28 cellular contexts compared by ENCODE assay signal in genomic region chr3:47280519-47280918, GRCh38. TPM values are rescaled to one million over a fixed set of nuclear protein-coding genes. Genes with fewer than 3 reads are reported as not detected.
DNase-seq lines count a peak whose midpoint lies in the region; ATAC-seq and TF ChIP-seq lines count a peak whose summit lies in the region.
"Had no signal": no experiment of that assay in that cellular context is flagged by ENCODE, and none has a peak within 500 bp of the region (broad histone marks: within the 10 kb centered on the region; RNA-seq: fewer than 3 reads in every experiment).

No MANE protein-coding gene starts in this region.

- POLR2A ChIA-PET in naive thymus-derived CD8-positive, alpha-beta T cell (lab: Charles Lee) = no interaction called here

- peak overlapping the region; percentile 99 for H3K27ac Mint-ChIP-seq in T-helper 17 cell
- H3K27ac Mint-ChIP-seq in naive thymus-derived CD8-positive, alpha-beta T cell = peak overlapping the region in 8 of 10 donors; percentile 25 to 100 (median 84)
- H3K27ac Mint-ChIP-seq in endodermal cell = no peak overlapping the region
- no peak overlapping the region for H3K27ac Mint-ChIP-seq in progenitor cell of endocrine pancreas
- H3K27ac Mint-ChIP-seq: activated naive CD4-positive, alpha-beta T cell treated with anti-CD3 and anti-CD28 coated beads, Interleukin-2, amount 10 ng/mL, durations not matched to agents 7 days and 5 days; activated T-helper 1 cell treated with anti-CD3 and anti-CD28 coated beads, Interleukin-12 subunit alpha, Interleukin-12 subunit beta, Interleukin-2, Interleukin-4 antibody, amounts not matched to agents 30 ng/mL and 10 ng/mL and 1 ng/mL, durations not matched to agents 14 hours and 24 hours and 36 hours had no signal

- H3K4me3 Mint-ChIP-seq in T-helper 17 cell (no peak overlapping the region), endodermal cell (no peak overlapping the region), progenitor cell of endocrine pancreas (ENCODE audit: low read depth) (no peak overlapping the region)
- H3K4me3 Mint-ChIP-seq in naive thymus-derived CD8-positive, alpha-beta T cell = peak overlapping the region in 3 of 10 donors; percentile 11 to 63 (median 18)
- H3K4me3 Mint-ChIP-seq: activated naive CD4-positive, alpha-beta T cell treated with anti-CD3 and anti-CD28 coated beads, Interleukin-2, amount 10 ng/mL, durations not matched to agents 7 days and 5 days had no signal

- H4K20me1 ChIP-seq in BLaER1 treated with 17β-estradiol and CSF1 and Interleukin-3, amounts not matched to agents 10 nM and 100 nM = peaks cover 0 to 41% (median 0%) of the 10 kb centered on the region in 11 experiments; a peak in 8 of 22 replicates

- TF ChIP-seq CTCF in GM13976 (IDR thresholded peaks at IDR 0.05; ENCODE audit: borderline replicate concordance, control extremely low read depth, extremely low read depth, insufficient read depth, missing control alignments) (no peak), endodermal cell (conservative IDR thresholded peaks at IDR 0.05) (no peak), progenitor cell of endocrine pancreas (IDR thresholded peaks at IDR 0.05; ENCODE audit: unreplicated experiment) (no peak)

- peaks cover 3% of the 10 kb centered on the region for H3K36me3 Mint-ChIP-seq in T-helper 17 cell (ENCODE audit: low read depth)
- H3K36me3 Mint-ChIP-seq in naive thymus-derived CD8-positive, alpha-beta T cell = no peaks in the 10 kb centered on the region
- H3K36me3 Mint-ChIP-seq in endodermal cell (ENCODE audit: low read depth) = peaks cover under 1% of the 10 kb centered on the region
- H3K36me3 Mint-ChIP-seq in progenitor cell of endocrine pancreas (ENCODE audit: insufficient read depth) = peaks cover 3% of the 10 kb centered on the region

- peak overlapping the region in 1 of 10 experiments; percentile 96; a peak in 1 of 20 replicates for H3K4me3 ChIP-seq in BLaER1 treated with 17β-estradiol and CSF1 and Interleukin-3, amounts not matched to agents 10 nM and 100 nM
- H3K4me3 ChIP-seq in endodermal cell (ENCODE audit: low read length) = no peak overlapping the region

- in situ Hi-C loops in GM13976 (cut with MboI; ENCODE audit: low sequenced_read_pairs, unreplicated experiment) = no loop called here
- in situ Hi-C loops in ACHN (cut with HindIII; ENCODE audit: low pct_ligation_motif_present, low pct_unique_long_range_greater_than_20kb, low sequenced_read_pairs) = no loop called here

- no peak overlapping the region for H3K27ac ChIP-seq in BLaER1 treated with 17β-estradiol and CSF1 and Interleukin-3, amounts not matched to agents 10 nM and 100 nM
- H3K27ac ChIP-seq in endodermal cell (ENCODE audit: low read depth, low read length) = no peak overlapping the region
- H3K27ac ChIP-seq: heart right ventricle, lower lobe of right lung had no signal

- no peak for ATAC-seq in T-helper 17 cell
- no peak for ATAC-seq in naive thymus-derived CD8-positive, alpha-beta T cell
- ATAC-seq: effector memory CD8-positive, alpha-beta T cell; esophagus mucosa; heart right ventricle; lower lobe of right lung had no signal

- peak overlapping the region; percentile 89 to 100 (median 98); a peak in 21 of 22 replicates for H3K4me2 ChIP-seq in BLaER1 treated with 17β-estradiol and CSF1 and Interleukin-3, amounts not matched to agents 10 nM and 100 nM

- H3K27me3 Mint-ChIP-seq in T-helper 17 cell (no peaks in the 10 kb centered on the region), endodermal cell (ENCODE audit: insufficient read depth) (no peaks in the 10 kb centered on the region), progenitor cell of endocrine pancreas (no peaks in the 10 kb centered on the region)
- H3K27me3 Mint-ChIP-seq in naive thymus-derived CD8-positive, alpha-beta T cell = peaks cover 0 to 3% (median 0%) of the 10 kb centered on the region in 5 donors
- H3K27me3 Mint-ChIP-seq: CD4-positive, alpha-beta T cell; effector memory CD8-positive, alpha-beta T cell had no signal

- H3K4me1 Mint-ChIP-seq in T-helper 17 cell = peaks cover 26% of the 10 kb centered on the region
- H3K4me1 Mint-ChIP-seq in naive thymus-derived CD8-positive, alpha-beta T cell = peaks cover 21 to 38% (median 37%) of the 10 kb centered on the region in 4 donors
- peaks cover 13% of the 10 kb centered on the region for H3K4me1 Mint-ChIP-seq in endodermal cell
- H3K4me1 Mint-ChIP-seq in progenitor cell of endocrine pancreas (ENCODE audit: low read depth) = peaks cover 21% of the 10 kb centered on the region

- no peaks in the 10 kb centered on the region for H3K9me3 ChIP-seq in BLaER1 treated with 17β-estradiol and CSF1 and Interleukin-3, amounts not matched to agents 10 nM and 100 nM (replicated peaks in 1 of 11)
- H3K9me3 ChIP-seq in T-helper 17 cell (ENCODE audit: control insufficient read depth, low read length, poor library complexity, severe bottlenecking) (no peaks in the 10 kb centered on the region), endodermal cell (ENCODE audit: control insufficient read depth, low read length) (no peaks in the 10 kb centered on the region)
- H3K9me3 ChIP-seq: colonic mucosa, heart right ventricle, lower lobe of right lung had no signal

- H3K4me1 ChIP-seq in BLaER1 treated with 17β-estradiol and CSF1 and Interleukin-3, amounts not matched to agents 10 nM and 100 nM = peaks cover 26 to 39% (median 32%) of the 10 kb centered on the region in 10 experiments
- H3K4me1 ChIP-seq in endodermal cell (ENCODE audit: control insufficient read depth, insufficient read depth, low read length) = no peaks in the 10 kb centered on the region

- WGBS in endodermal cell (ENCODE audit: insufficient coverage in 1 of 2, insufficient read length in 1 of 2), 2 experiments = 94 to 100% methylated on average over 4 to 5 of the region's 5 CpGs

- H3K36me3 ChIP-seq in BLaER1 treated with 17β-estradiol and CSF1 and Interleukin-3, amounts not matched to agents 10 nM and 100 nM = peaks cover 0 to 27% (median 14%) of the 10 kb centered on the region in 11 experiments; a peak in 14 of 22 replicates
- H3K36me3 ChIP-seq in endodermal cell (ENCODE audit: control insufficient read depth, insufficient read depth, low read length) = peaks cover 7% of the 10 kb centered on the region
- H3K36me3 ChIP-seq: colonic mucosa, lower lobe of right lung had no signal

- DNase-seq in GM13976 (ENCODE audit: low spot score) = peak; percentile 7
- DNase-seq in T-helper 17 cell = no peak
- peak in 1 of 10 donors; percentile 11 for DNase-seq in naive thymus-derived CD8-positive, alpha-beta T cell
- no peak for DNase-seq in endodermal cell
- no peak for DNase-seq in progenitor cell of endocrine pancreas (ENCODE audit: low spot score, unreplicated experiment)
- DNase-seq in cerebellar cortex (ENCODE audit: low spot score) = no peak
- DNase-seq in ACHN = no peak
- DNase-seq: activated CD4-positive, alpha-beta T cell treated with anti-CD3 and anti-CD28 coated beads, Interleukin-2, amount 50 U/mL, for 1 hour; activated CD8-positive, alpha-beta memory T cell treated with anti-CD3 and anti-CD28 coated beads, Interleukin-2, amount 50 U/mL, for 4 hours; activated naive CD4-positive, alpha-beta T cell treated with anti-CD3 and anti-CD28 coated beads, Interleukin-2, amount 10 ng/mL, durations not matched to agents 7 days and 5 days; CD4-positive, alpha-beta T cell; colonic mucosa; effector memory CD8-positive, alpha-beta T cell; foreskin fibroblast; heart right ventricle; KG1; kidney glomerular epithelial cell; lower lobe of right lung; NCI-H1436 treated with DMSO at 0.1 percent for 48 hours; NCI-H2107; NCI-H446; NCI-H774; nucleus accumbens; stimulated activated naive CD4-positive, alpha-beta T cell; T-helper 9 cell had no signal

- no peaks in the 10 kb centered on the region for H3K27me3 ChIP-seq in BLaER1 treated with 17β-estradiol and CSF1 and Interleukin-3, amounts not matched to agents 10 nM and 100 nM
- H3K27me3 ChIP-seq in endodermal cell (ENCODE audit: control insufficient read depth, insufficient read depth, low read length, poor library complexity, severe bottlenecking) = no peaks in the 10 kb centered on the region
- H3K27me3 ChIP-seq: colonic mucosa, heart right ventricle had no signal

- no peak overlapping the region for H3K9ac ChIP-seq in BLaER1 treated with 17β-estradiol and CSF1 and Interleukin-3, amounts not matched to agents 10 nM and 100 nM
- H3K9ac ChIP-seq in endodermal cell (ENCODE audit: extremely low read depth, low read length, poor library complexity, severe bottlenecking) = no peak overlapping the region

- H3K9me3 Mint-ChIP-seq in naive thymus-derived CD8-positive, alpha-beta T cell = no peaks in the 10 kb centered on the region
- no peaks in the 10 kb centered on the region for H3K9me3 Mint-ChIP-seq in endodermal cell
- H3K9me3 Mint-ChIP-seq in progenitor cell of endocrine pancreas (ENCODE audit: low read depth) = no peaks in the 10 kb centered on the region
- H3K9me3 Mint-ChIP-seq: activated naive CD4-positive, alpha-beta T cell treated with anti-CD3 and anti-CD28 coated beads, Interleukin-2, amount 10 ng/mL, durations not matched to agents 7 days and 5 days; activated T-helper 1 cell treated with anti-CD3 and anti-CD28 coated beads, Interleukin-12 subunit alpha, Interleukin-12 subunit beta, Interleukin-2, Interleukin-4 antibody, amounts not matched to agents 30 ng/mL and 10 ng/mL and 1 ng/mL, durations not matched to agents 14 hours and 24 hours and 36 hours; CD4-positive, alpha-beta T cell; effector memory CD8-positive, alpha-beta T cell had no signal

RNA-seq across cellular contexts. Expression of gene KIF9, which starts 2.1 kb away (rescaled TPM):
- total RNA-seq in T-helper 17 cell = 10 to 100 TPM; 15.3 to 24.6 TPM
- total RNA-seq in naive thymus-derived CD8-positive, alpha-beta T cell = 1 to 10 TPM; 2.5 to 2.9 TPM
- 10 to 100 TPM in 1 of 3 donors, 1 to 10 TPM in 2; 3.7 to 10.2 (median 5.4) TPM for polyA plus RNA-seq in naive thymus-derived CD8-positive, alpha-beta T cell
- 1 to 10 TPM; 9.9 TPM for total RNA-seq in endodermal cell
- polyA plus RNA-seq in endodermal cell (2013, experiment 1 of 2) = 10.6 TPM
- polyA plus RNA-seq in endodermal cell (2013, experiment 2 of 2) = 10.2 TPM
- total RNA-seq in progenitor cell of endocrine pancreas = 14.2 and 16.9 TPM in 2 replicates

RNA-seq across cellular contexts. Expression of gene KLHL18, which starts 2.2 kb away (rescaled TPM):
- 10 to 100 TPM; 47.0 to 50.8 TPM for total RNA-seq in T-helper 17 cell
- total RNA-seq in naive thymus-derived CD8-positive, alpha-beta T cell = 10 to 100 TPM; 20.8 to 21.9 TPM
- polyA plus RNA-seq in naive thymus-derived CD8-positive, alpha-beta T cell = 10 to 100 TPM; 13.4 to 18.2 (median 16.4) TPM
- total RNA-seq in endodermal cell = 10 to 100 TPM; 20.7 to 28.3 TPM
- 14.5 TPM for polyA plus RNA-seq in endodermal cell (2013, experiment 1 of 2)
- polyA plus RNA-seq in endodermal cell (2013, experiment 2 of 2) = 16.8 TPM
- total RNA-seq in progenitor cell of endocrine pancreas = 30.7 and 33.6 TPM in 2 replicates

Comparison
In these comparisons a context has a peak if more than half of its experiments do, and no peak if none do; other contexts are left out.
1. H3K27ac Mint-ChIP-seq: peak in T-helper 17 cell (single experiment) and naive thymus-derived CD8-positive, alpha-beta T cell (8 of 10); none in endodermal cell (single experiment) and progenitor cell of endocrine pancreas (single experiment).